In the genomic region with DNA sequence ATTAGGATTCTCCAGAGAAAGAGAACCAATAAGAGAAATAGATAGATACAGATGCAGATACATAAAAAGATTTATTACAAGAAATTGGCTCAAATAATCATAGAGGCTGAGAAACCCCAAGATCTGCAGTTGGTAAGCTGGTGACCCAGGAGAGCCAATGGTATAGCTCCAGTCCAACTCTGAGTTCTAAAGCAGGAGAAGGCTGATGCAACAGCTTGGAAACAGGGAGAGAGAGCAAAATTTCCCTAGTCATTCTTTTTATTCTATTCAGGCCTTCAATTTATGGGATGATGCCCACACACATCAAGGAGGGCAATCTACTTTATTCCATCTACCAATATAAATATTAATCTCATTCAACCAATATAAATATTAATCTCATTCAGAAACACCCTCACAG, we compare ENCODE assay signal across 20 cellular contexts.
DNase-seq lines count a peak whose midpoint lies in the region; ATAC-seq, FAIRE-seq and TF ChIP-seq lines count a peak whose summit lies in the region.
"Had no signal": no experiment of that assay in that cellular context is flagged by ENCODE, and none has a peak within 500 bp of the region (broad histone marks: within the 10 kb centered on the region; RNA-seq: fewer than 3 reads in every experiment).

No MANE protein-coding gene starts in this region.

- POLR2A ChIA-PET in A673 (lab: Charles Lee; ENCODE audit: low non-redundant PET) (no interaction called here), RWPE1 (lab: Yijun Ruan, JAX; ENCODE audit: low non-redundant PET) (no interaction called here)

- H3K9ac ChIP-seq in astrocyte (ENCODE audit: low read length) = no peak overlapping the region

- no peaks in the 10 kb centered on the region for H3K27me3 Mint-ChIP-seq in astrocyte (ENCODE audit: low read depth, unreplicated experiment)
- H3K27me3 Mint-ChIP-seq: CD4-positive, alpha-beta T cell; IgD-negative memory B cell; T-helper 17 cell had no signal

- H3K27me3 ChIP-seq in A673 (replicated peaks; ENCODE audit: insufficient read depth, low read depth, low read length, poor library complexity) (no peaks in the 10 kb centered on the region), astrocyte (ENCODE audit: insufficient read depth, low read length) (no peaks in the 10 kb centered on the region), psoas muscle (ENCODE audit: insufficient read depth in 3 of 3, low read length in 2 of 3) (no peaks in the 10 kb centered on the region)
- H3K27me3 ChIP-seq: Peyer's patch had no signal

- intact Hi-C loops in A673 (cut with micrococcal nuclease; ENCODE audit: unreplicated experiment) (loop anchor here (2.0 kb wide), 1 partner anchor 295 kb away; no protein-coding TSS in a partner anchor), psoas muscle (cut with DNase I) (no loop called here)

- no peaks in the 10 kb centered on the region for H3K79me2 ChIP-seq in astrocyte (ENCODE audit: insufficient read depth, low read length)

- no peaks in the 10 kb centered on the region for H3K36me3 Mint-ChIP-seq in astrocyte (ENCODE audit: low read depth, unreplicated experiment)

- no peak overlapping the region for H3K4me3 Mint-ChIP-seq in astrocyte (ENCODE audit: unreplicated experiment)
- H3K4me3 Mint-ChIP-seq: CD4-positive, alpha-beta T cell; IgD-negative memory B cell; T-helper 17 cell had no signal

- CTCF ChIA-PET in A673 (lab: Charles Lee) (no interaction called here), RWPE1 (lab: Yijun Ruan, JAX) (no interaction called here)

- no peak for FAIRE-seq in astrocyte (lab: Jason Lieb, UNC)
- FAIRE-seq: D721Med had no signal

- H3K4me1 ChIP-seq in A673 (ENCODE audit: insufficient read depth, low read length, poor library complexity, severe bottlenecking) (peaks cover 19% of the 10 kb centered on the region), astrocyte (ENCODE audit: insufficient read depth, low read length) (no peaks in the 10 kb centered on the region), psoas muscle (no peaks in the 10 kb centered on the region)
- H3K4me1 ChIP-seq: HAP-1, Peyer's patch had no signal

- H3K9me3 Mint-ChIP-seq in astrocyte (ENCODE audit: unreplicated experiment) = no peaks in the 10 kb centered on the region

- no TSS peak for BruUV-seq in A673 (replicated peaks; lab: Mats Ljungman, UMichigan)

- H3K4me3 ChIP-seq in A673 (ENCODE audit: low read depth, low read length, poor library complexity, severe bottlenecking) (no peak overlapping the region), astrocyte (ENCODE audit: insufficient read depth, low read depth, low read length) (no peak overlapping the region), fibroblast of the aortic adventitia (ENCODE audit: low read depth, low read length) (no peak overlapping the region), psoas muscle (no peak overlapping the region)
- H3K4me3 ChIP-seq: HAP-1, Peyer's patch had no signal

- H3K4me2 ChIP-seq in astrocyte (ENCODE audit: low read length) = no peak overlapping the region

- H3K36me3 ChIP-seq in A673 (ENCODE audit: insufficient read depth, low read length, poor library complexity, severe bottlenecking) (no peaks in the 10 kb centered on the region), astrocyte (ENCODE audit: insufficient read depth, low read length) (no peaks in the 10 kb centered on the region), psoas muscle (ENCODE audit: insufficient read depth in 1 of 2, low read depth in 1 of 2) (no peaks in the 10 kb centered on the region)
- H3K36me3 ChIP-seq: HAP-1, Peyer's patch had no signal

- H4K20me1 ChIP-seq in astrocyte (ENCODE audit: insufficient read depth, low read length) = no peaks in the 10 kb centered on the region

- H3K27ac Mint-ChIP-seq in astrocyte (ENCODE audit: unreplicated experiment) = peak overlapping the region; percentile 60
- H3K27ac Mint-ChIP-seq: CD4-positive, alpha-beta T cell; IgD-negative memory B cell; T-helper 17 cell had no signal

- H3K9me3 ChIP-seq in A673 (ENCODE audit: low read depth, low read length, poor library complexity, severe bottlenecking) (no peaks in the 10 kb centered on the region), astrocyte (ENCODE audit: insufficient read depth, low read depth, low read length) (no peaks in the 10 kb centered on the region), psoas muscle (no peaks in the 10 kb centered on the region)
- H3K9me3 ChIP-seq: HAP-1, Peyer's patch had no signal

- H3K4me1 Mint-ChIP-seq in astrocyte (ENCODE audit: low read depth, unreplicated experiment) = no peaks in the 10 kb centered on the region
- H3K4me1 Mint-ChIP-seq: T-helper 17 cell had no signal

- no peak for TF ChIP-seq CTCF in A673 (conservative IDR thresholded peaks at IDR 0.05; ENCODE audit: low read depth, low read length)
- no peak for TF ChIP-seq CTCF in astrocyte (IDR thresholded peaks at IDR 0.05; ENCODE audit: insufficient read depth, low read depth, low read length)
- TF ChIP-seq CTCF in fibroblast of the aortic adventitia (IDR thresholded peaks at IDR 0.05; ENCODE audit: insufficient read depth, low read length) = no peak
- no peak for TF ChIP-seq CTCF in RWPE1 (conservative IDR thresholded peaks at IDR 0.05; ENCODE audit: low read depth)
- TF ChIP-seq CTCF in psoas muscle (IDR thresholded peaks at IDR 0.05) = no peak

- DNase-seq in A673 (ENCODE audit: low spot score) (peak; percentile 30), H4 (ENCODE audit: low spot score) (peak; percentile 5), astrocyte (ENCODE audit: low read depth) (no peak), fibroblast of the aortic adventitia (ENCODE audit: low read depth) (peak; percentile 81), NCI-H2081 (lab: John Stamatoyannopoulos, UW) (no peak), RWPE1 (ENCODE audit: low spot score) (no peak), psoas muscle (no peak)
- DNase-seq: CD4-positive, alpha-beta T cell; DMS79 treated with DMSO at 0.1 percent for 48 hours; GDM1; NCI-H1417 treated with DMSO at 0.1 percent for 48 hours; NCI-H2029; NCI-H345; Peyer's patch; SHP77; T-helper 17 cell had no signal

- H3K27ac ChIP-seq in A673 (ENCODE audit: low read depth, low read length, poor library complexity, severe bottlenecking) (peak overlapping the region; percentile 64), astrocyte (ENCODE audit: low read depth, low read length) (no peak overlapping the region), RWPE1 (no peak overlapping the region), psoas muscle (no peak overlapping the region)
- H3K27ac ChIP-seq: Peyer's patch had no signal

- H2AFZ ChIP-seq in astrocyte (ENCODE audit: low read depth, low read length) = no peak overlapping the region

- ATAC-seq in HG03432 (IDR thresholded peaks at IDR 0.05; ENCODE audit: unreplicated experiment) = no peak
- no peak for ATAC-seq in psoas muscle
- ATAC-seq: T-helper 17 cell had no signal

Comparison
In these comparisons a context has a peak if more than half of its experiments do, and no peak if none do; other contexts are left out.
1. DNase-seq: peak in A673 (single experiment), H4 (single experiment) and fibroblast of the aortic adventitia (single experiment); none in astrocyte (single experiment), NCI-H2081 (0 of 2), RWPE1 (single experiment) and psoas muscle (0 of 2).